ENCODE assay signal across 1 cellular context in genomic region chr10:28569506-28570159, GRCh38.
TF ChIP-seq lines count a peak whose summit lies in the region.

No MANE protein-coding gene starts in this region.

TF ChIP-seq in HepG2, 621 proteins besides CTCF, POLR2A, EP300 and RAD21 (continued from another document):
- TF ChIP-seq ZHX1 (CRISPR knock-in tag; IDR thresholded peaks at IDR 0.05; ENCODE audit: low read depth) (no peak), NR1H2 (CRISPR knock-in tag; IDR thresholded peaks at IDR 0.05; ENCODE audit: borderline replicate concordance, low read depth) (no peak), ZNF562 (CRISPR knock-in tag; IDR thresholded peaks at IDR 0.05; ENCODE audit: borderline replicate concordance) (no peak), ZNF720 (CRISPR knock-in tag; IDR thresholded peaks at IDR 0.05) (no peak), MTA1 (CRISPR knock-in tag; IDR thresholded peaks at IDR 0.05; ENCODE audit: borderline replicate concordance) (no peak), PITX1 (CRISPR knock-in tag; IDR thresholded peaks at IDR 0.05) (no peak), DZIP1 (CRISPR knock-in tag; IDR thresholded peaks at IDR 0.05) (no peak), TBX2 (CRISPR knock-in tag; IDR thresholded peaks at IDR 0.05; ENCODE audit: borderline replicate concordance) (peak; percentile 65; the same call in 1 of the 2 replicates), THAP8 (CRISPR knock-in tag; IDR thresholded peaks at IDR 0.05; ENCODE audit: borderline replicate concordance) (no peak), KLF16 (CRISPR knock-in tag; IDR thresholded peaks at IDR 0.05) (no peak), ZNF503 (CRISPR knock-in tag; IDR thresholded peaks at IDR 0.05) (0 out of 2 replicates have a peak, but pooled peaks have one; percentile 48), HNRNPH1 (optimal IDR thresholded peaks at IDR 0.05; ENCODE audit: low read depth, low read length) (no peak), MXD4 (CRISPR knock-in tag; IDR thresholded peaks at IDR 0.05) (no peak), ZBTB2 (CRISPR knock-in tag; IDR thresholded peaks at IDR 0.05; ENCODE audit: low read depth) (no peak), SAP130 (CRISPR knock-in tag; IDR thresholded peaks at IDR 0.05; ENCODE audit: low read depth) (peak; percentile 60), ZNF292 (CRISPR knock-in tag; IDR thresholded peaks at IDR 0.05; ENCODE audit: borderline replicate concordance, low read depth) (no peak), CBFB (CRISPR knock-in tag; IDR thresholded peaks at IDR 0.05) (no peak), ZNF138 (CRISPR knock-in tag; IDR thresholded peaks at IDR 0.05; ENCODE audit: low read depth) (no peak), HNF4G (IDR thresholded peaks at IDR 0.05; ENCODE audit: borderline replicate concordance, low read depth, low read length) (no peak), HNF4G (CRISPR knock-in tag; IDR thresholded peaks at IDR 0.05; ENCODE audit: borderline replicate concordance, low read depth) (no peak), ZNF101 (CRISPR knock-in tag; IDR thresholded peaks at IDR 0.05; ENCODE audit: borderline replicate concordance, low read depth) (no peak), PAWR (CRISPR knock-in tag; IDR thresholded peaks at IDR 0.05; ENCODE audit: borderline replicate concordance) (no peak)
